10 cellular contexts compared by ENCODE assay signal in genomic region chr9:116163293-116164055, GRCh38. TPM values are rescaled to one million over a fixed set of nuclear protein-coding genes. Genes with fewer than 3 reads are reported as not detected.
DNase-seq lines count a peak whose midpoint lies in the region; ATAC-seq, FAIRE-seq and TF ChIP-seq lines count a peak whose summit lies in the region.
"Had no signal": no experiment of that assay in that cellular context is flagged by ENCODE, and none has a peak within 500 bp of the region (broad histone marks: within the 10 kb centered on the region; RNA-seq: fewer than 3 reads in every experiment).

No MANE protein-coding gene starts in this region.

- H3K4me3 ChIP-seq in DOHH2 (ENCODE audit: low read length): no peak overlapping the region
- H3K4me3 ChIP-seq in IMR-90 (ENCODE audit: insufficient read depth, low read depth, low read length): no peak overlapping the region
- no peak overlapping the region for H3K4me3 ChIP-seq in GM12878
- H3K4me3 ChIP-seq in right lobe of liver: no peak overlapping the region

- no peaks in the 10 kb centered on the region; the same call in 1 of the 2 replicates for H3K9me1 ChIP-seq in IMR-90 (ENCODE audit: insufficient read depth, low read length)

- H3K27ac ChIP-seq in DOHH2 (ENCODE audit: low read depth, low read length): no peak overlapping the region
- no peak overlapping the region for H3K27ac ChIP-seq in IMR-90 (ENCODE audit: insufficient read depth, low read length)
- no peak overlapping the region for H3K27ac ChIP-seq in GM12878 (ENCODE audit: control insufficient read depth, insufficient read depth)
- no peak overlapping the region for H3K27ac ChIP-seq in right lobe of liver

- DNase-seq in IMR-90 (no peak), GM12878 (ENCODE audit: low read depth, low spot score) (no peak), right lobe of liver (no peak), NCI-H524 treated with DMSO at 0.1 percent for 48 hours (lab: John Stamatoyannopoulos, UW) (no peak)
- no peak for DNase-seq in NK-92 treated with Interleukin-12 subunit alpha and Interleukin-12 subunit beta, amount 100 ng/mL, for 24 hours (lab: John Stamatoyannopoulos, UW)
- DNase-seq in activated CD8-positive, alpha-beta memory T cell treated with anti-CD3 and anti-CD28 coated beads, Interleukin-2, amount 50 U/mL, for 4 hours: no peak
- DNase-seq: NCI-H1436 had no signal

- no peak overlapping the region for H2BK15ac ChIP-seq in IMR-90 (ENCODE audit: low read depth, low read length)

- no peak overlapping the region for H4K91ac ChIP-seq in IMR-90 (ENCODE audit: insufficient read depth, low read depth, low read length)

- dilution Hi-C loops in IMR-90 (cut with HindIII; ENCODE audit: low sequenced_read_pairs, unreplicated experiment): no loop called here

- TF ChIP-seq RAD21 in IMR-90 (IDR thresholded peaks at IDR 0.05; ENCODE audit: low read length) (peak; percentile 51), GM12878 (IDR thresholded peaks at IDR 0.05; ENCODE audit: insufficient read depth, low read depth, low read length) (peak; percentile 48)

- peaks cover 17% of the 10 kb centered on the region for H3K27me3 ChIP-seq in DOHH2 (ENCODE audit: control insufficient read depth, low read length)
- no peaks in the 10 kb centered on the region for H3K27me3 ChIP-seq in IMR-90 (ENCODE audit: control insufficient read depth, insufficient read depth, low read length)
- H3K27me3 ChIP-seq in GM12878 (replicated peaks in 1 of 2; ENCODE audit: control insufficient read depth in 2 of 2, insufficient read depth in 2 of 2, low read length in 1 of 2): no peaks in the 10 kb centered on the region
- no peaks in the 10 kb centered on the region for H3K27me3 ChIP-seq in right lobe of liver

- WGBS in IMR-90 (ENCODE audit: extremely low coverage in 2 of 2, insufficient read length in 1 of 2), 2 experiments: no CpG with 5 or more reads among the region's 2 CpGs
- 50% methylated on average over 2 of the region's 2 CpGs for WGBS in GM12878 (ENCODE audit: insufficient coverage, insufficient replicate concordance, low lambda C conversion rate, missing lambda C conversion rate)
- 50% methylated on average over 1 of the region's 2 CpGs for WGBS in right lobe of liver (ENCODE audit: insufficient coverage, low coverage, low lambda C conversion rate, missing lambda C conversion rate)

- H2AK5ac ChIP-seq in IMR-90 (ENCODE audit: low read depth, low read length): no peak overlapping the region

- RAD21 ChIA-PET in GM12878 (lab: Charles Lee; ENCODE audit: unreplicated experiment): interaction anchor here (0.6 kb wide), 1 partner anchor 480 kb away, joined by 3 read pairs; no protein-coding TSS in a partner anchor

- POLR2A ChIA-PET in IMR-90 (lab: Charles Lee; ENCODE audit: unreplicated experiment) (interaction anchor here (0.6 kb wide), 1 partner anchor 11 kb away, joined by 3 read pairs; no protein-coding TSS in a partner anchor), GM12878 (lab: Charles Lee) (interaction anchor here (0.6 kb wide), 1 partner anchor 10 kb away, joined by 4 read pairs; the partner anchor contains the start of gene PAPPA)

- no peaks in the 10 kb centered on the region for H3K9me3 ChIP-seq in DOHH2 (ENCODE audit: control insufficient read depth, insufficient read depth, low read length)
- no peaks in the 10 kb centered on the region; the same call in 1 of the 2 replicates for H3K9me3 ChIP-seq in IMR-90 (ENCODE audit: control insufficient read depth, insufficient read depth, low read length)
- H3K9me3 ChIP-seq in GM12878 (replicated peaks; ENCODE audit: control insufficient read depth, insufficient read depth, low read length): no peaks in the 10 kb centered on the region
- no peaks in the 10 kb centered on the region for H3K9me3 ChIP-seq in right lobe of liver

- TF ChIP-seq CTCF in DOHH2 (IDR thresholded peaks at IDR 0.05; ENCODE audit: low read depth, low read length, poor library complexity, severe bottlenecking) (peak; percentile 52), IMR-90 (conservative IDR thresholded peaks at IDR 0.05; ENCODE audit: low read depth, low read length) (peak; percentile 42), GM12878 (IDR thresholded peaks at IDR 0.05 in 2 of 3, conservative IDR thresholded peaks at IDR 0.05 in 1 of 3; ENCODE audit: control insufficient read depth in 2 of 3, extremely low read depth in 1 of 3, insufficient read depth in 1 of 3, low read depth in 3 of 3, low read length in 3 of 3) (peak; percentile 36 to 42 (median 41); a peak in 4 of 6 replicates), right lobe of liver (IDR thresholded peaks at IDR 0.05) (peak; percentile 60 to 66 (median 64))

- H3K4ac ChIP-seq in IMR-90 (ENCODE audit: low read depth, low read length): 0 out of 2 replicates have a peak overlapping the region, but pooled peaks have one; percentile 23

- CTCF ChIA-PET in IMR-90 (lab: Yijun Ruan, JAX) (interaction anchor here (0.7 to 1.8 kb wide), 4 partner anchors 9 to 408 kb away, joined by 3 to 4 read pairs (median 4); partner anchors contain the start of gene PAPPA), GM12878 (lab: Yijun Ruan, JAX) (interaction anchor here (0.6 to 2.8 kb wide), 7 partner anchors 11 to 571 kb away, joined by 3 to 12 read pairs (median 4); no protein-coding TSS in a partner anchor)

- no peak overlapping the region for H2BK20ac ChIP-seq in IMR-90 (ENCODE audit: low read depth, low read length)

- H3K9ac ChIP-seq in IMR-90 (ENCODE audit: low read depth, low read length): no peak overlapping the region
- H3K9ac ChIP-seq in GM12878 (ENCODE audit: control insufficient read depth, insufficient read depth, low read length): no peak overlapping the region

- H3K23ac ChIP-seq in IMR-90 (ENCODE audit: low read depth, low read length): no peak overlapping the region

- intact Hi-C loops in IMR-90 (cut with micrococcal nuclease) (no loop called here), GM12878 (cut with micrococcal nuclease; ENCODE audit: unreplicated experiment) (loop anchor here (1.0 to 10.0 kb wide), 4 partner anchors 331 to 571 kb away; no protein-coding TSS in a partner anchor), right lobe of liver (cut with DNase I) (no loop called here)

- H3K4me1 ChIP-seq in DOHH2 (ENCODE audit: control insufficient read depth, low read length) (no peaks in the 10 kb centered on the region), IMR-90 (ENCODE audit: control insufficient read depth, insufficient read depth, low read length) (peaks cover 16% of the 10 kb centered on the region; the same call in 1 of the 2 replicates), GM12878 (ENCODE audit: control insufficient read depth, insufficient read depth, low read length) (no peaks in the 10 kb centered on the region), right lobe of liver (peaks cover 0 to 4% (median 0%) of the 10 kb centered on the region in 4 donors)

- no peak overlapping the region for H4K5ac ChIP-seq in IMR-90 (ENCODE audit: low read depth, low read length)

- no peak overlapping the region for H3K56ac ChIP-seq in IMR-90 (ENCODE audit: extremely low read depth, insufficient read depth, low read length)

- no peak for FAIRE-seq in GM12878 (lab: Jason Lieb, UNC)
- FAIRE-seq: TTC549 had no signal

- no peak overlapping the region for H3K14ac ChIP-seq in IMR-90 (replicated peaks; ENCODE audit: low read depth, low read length)

- SMC1A ChIA-PET in GM12878 (lab: Charles Lee; ENCODE audit: uncharacterized antibody, unreplicated experiment): interaction anchor here (1.8 kb wide), 1 partner anchor 328 kb away, joined by 4 read pairs; no protein-coding TSS in a partner anchor

- no peak overlapping the region for H3K18ac ChIP-seq in IMR-90 (ENCODE audit: low read depth, low read length)

- in situ Hi-C loops in IMR-90 (cut with MboI; ENCODE audit: low sequenced_read_pairs) (no loop called here), GM12878 (cut with MboI) (loop anchor here (5.0 to 10.0 kb wide), 2 partner anchors 409 to 569 kb away; no protein-coding TSS in a partner anchor)

- BruUV-seq in IMR-90 (replicated peaks; lab: Mats Ljungman, UMichigan) (no TSS peak), GM12878 (replicated peaks; lab: Mats Ljungman, UMichigan) (no TSS peak)

- no peaks in the 10 kb centered on the region for H3K79me2 ChIP-seq in DOHH2 (ENCODE audit: control insufficient read depth, low read length)
- H3K79me2 ChIP-seq in GM12878 (ENCODE audit: control insufficient read depth, insufficient read depth, low read length): no peaks in the 10 kb centered on the region

- no peak overlapping the region for H2BK120ac ChIP-seq in IMR-90 (ENCODE audit: low read depth, low read length)

- no peak overlapping the region for H2AK9ac ChIP-seq in IMR-90 (replicated peaks; ENCODE audit: low read depth, low read length, poor library complexity)

- no peak overlapping the region for H4K8ac ChIP-seq in IMR-90 (ENCODE audit: low read depth in 2 of 2, low read length in 2 of 2)

- no peak overlapping the region for H2AFZ ChIP-seq in IMR-90 (replicated peaks; ENCODE audit: low read length, poor library complexity)
- no peak overlapping the region for H2AFZ ChIP-seq in GM12878 (ENCODE audit: control insufficient read depth, low read depth, low read length)

- H3K9me2 ChIP-seq in DOHH2 (replicated peaks; ENCODE audit: control insufficient read depth, low read length): no peaks in the 10 kb centered on the region

- no peak for TF ChIP-seq POLR2A in IMR-90 (IDR thresholded peaks at IDR 0.05; ENCODE audit: low read depth, low read length)
- TF ChIP-seq POLR2A in GM12878 (IDR thresholded peaks at IDR 0.05; ENCODE audit: low read depth, low read length): no peak
- no peak for TF ChIP-seq POLR2A in right lobe of liver (IDR thresholded peaks at IDR 0.05)

- H2BK5ac ChIP-seq in IMR-90 (ENCODE audit: low read depth, low read length, poor library complexity, severe bottlenecking): no peak overlapping the region

- no peak for TF ChIP-seq EP300 in GM12878 (IDR thresholded peaks at IDR 0.05; ENCODE audit: borderline replicate concordance in 1 of 2, control insufficient read depth in 1 of 2, low read depth in 2 of 2, low read length in 2 of 2)

- H3K4me2 ChIP-seq in DOHH2 (ENCODE audit: low read length) (no peak overlapping the region), IMR-90 (ENCODE audit: low read depth, low read length) (no peak overlapping the region), GM12878 (ENCODE audit: control insufficient read depth, insufficient read depth) (no peak overlapping the region)

- H4K20me1 ChIP-seq in DOHH2 (ENCODE audit: control insufficient read depth, insufficient read depth, low read depth, low read length): no peaks in the 10 kb centered on the region
- peaks cover 57% of the 10 kb centered on the region for H4K20me1 ChIP-seq in IMR-90 (ENCODE audit: insufficient read depth, low read length)
- H4K20me1 ChIP-seq in GM12878 (ENCODE audit: control insufficient read depth, insufficient read depth): no peaks in the 10 kb centered on the region

- no peaks in the 10 kb centered on the region for H3K36me3 ChIP-seq in DOHH2 (ENCODE audit: control insufficient read depth, low read length)
- H3K36me3 ChIP-seq in IMR-90 (ENCODE audit: control insufficient read depth, insufficient read depth, low read length): peaks cover 45% of the 10 kb centered on the region
- H3K36me3 ChIP-seq in GM12878 (ENCODE audit: control insufficient read depth in 2 of 2, insufficient read depth in 2 of 2, low read length in 1 of 2): no peaks in the 10 kb centered on the region
- no peaks in the 10 kb centered on the region for H3K36me3 ChIP-seq in right lobe of liver

- H3K79me1 ChIP-seq in IMR-90 (ENCODE audit: low read depth in 1 of 2, low read length in 2 of 2): peaks cover 39 to 80% of the 10 kb centered on the region in 2 experiments

- ATAC-seq in IMR-90 (ENCODE audit: low read depth) (no peak), GM12878 (peak; percentile 54), right lobe of liver (peak; percentile 74 to 81 (median 78)), HG03097 (IDR thresholded peaks at IDR 0.05; ENCODE audit: low FRiP score, unreplicated experiment) (no peak)

- H3F3A ChIP-seq in DOHH2 (ENCODE audit: control insufficient read depth, insufficient read depth): no peaks in the 10 kb centered on the region

RNA-seq across cellular contexts. Expression of gene PAPPA, which starts 9.9 kb away (rescaled TPM):
- total RNA-seq in IMR-90 (2012; rRNA removed) (11.7 and 12.4 TPM in 2 replicates), GM12878 (2014; rRNA removed) (not detected in 2 replicates), GM12878 (2014; rRNA removed; fragmentation: Illumina TruSeq; extraction: Trizol) (not detected in 2 replicates), GM12878 (2021) (0.03 and 0.08 TPM in 2 replicates), right lobe of liver (under 1 TPM; 0.07 to 0.50 (median 0.32) TPM)
- polyA plus RNA-seq in IMR-90 (2012; rRNA removed) (8.3 and 8.6 TPM in 2 replicates), GM12878 (2011; rRNA removed) (not detected in 2 replicates), GM12878 (2014; fragmentation: Illumina TruSeq; extraction: Trizol) (0.01 TPM in 1 of 2 replicates, not detected in the other), GM12878 (2014; fragmentation: Nextera tagmentation; extraction: Ambion mirVana) (under 1 TPM; under 0.01 to 0.02 TPM), GM12878 (2014; rRNA removed) (not detected in 2 replicates), GM12878 (2016; fragmentation: Nextera tagmentation; extraction: Ambion mirVana) (under 1 TPM; 0.15 to 0.19 TPM)
- polyA plus RNA-seq in IMR-90 (2012; cell fraction: cytosol; rRNA removed): 3.3 and 7.5 TPM in 2 replicates
- polyA plus RNA-seq in IMR-90 (2012; cell fraction: nucleus; rRNA removed; ENCODE audit: low replicate concordance): 7.6 and 18.5 TPM in 2 replicates
- total RNA-seq in GM12878 (2013; cell fraction: nucleolus; rRNA removed): 0.05 TPM in 1 of 2 replicates, not detected in the other
- polyA plus RNA-seq in GM12878 (2011; ENCODE audit: low read depth): 0.03 TPM
- not detected in 2 replicates for polyA plus RNA-seq in GM12878 (2011; cell fraction: cytosol; rRNA removed)
- not detected in 2 replicates for polyA plus RNA-seq in GM12878 (2011; cell fraction: nucleus; rRNA removed)
- polyA plus RNA-seq in GM12878 (2012): 0.04 and 0.20 TPM in 2 replicates
- not detected in 2 replicates for polyA minus RNA-seq in GM12878 (2011; rRNA and poly(A)+ RNA removed)
- not detected in 2 replicates for polyA minus RNA-seq in GM12878 (2011; cell fraction: cytosol; rRNA and poly(A)+ RNA removed)
- not detected in 2 replicates for polyA minus RNA-seq in GM12878 (2011; cell fraction: nucleus; rRNA and poly(A)+ RNA removed)

Comparison
In these comparisons a context has a peak if more than half of its experiments do, and no peak if none do; other contexts are left out.
1. ATAC-seq: peak in GM12878 (single experiment) and right lobe of liver (4 of 4); none in IMR-90 (single experiment) and HG03097 (single experiment).
2. Peak in every context shown above with its lines, with median percentiles within 50 percentile points of each other: CTCF ChIP-seq.